25 cellular contexts compared by ENCODE assay signal in genomic region chr21:29771491-29772066, GRCh38.
"Had no signal": no experiment of that assay in that cellular context is flagged by ENCODE, and none has a peak within 500 bp of the region (broad histone marks: within the 10 kb centered on the region; RNA-seq: fewer than 3 reads in every experiment).

No MANE protein-coding gene starts in this region.

- FAIRE-seq: astrocyte, TTC549 had no signal

- H3K27me3 ChIP-seq: cardiac muscle cell had no signal

- H3K36me3 ChIP-seq: cardiac muscle cell had no signal

- DNase-seq: activated CD4-positive, alpha-beta memory T cell treated with anti-CD3 and anti-CD28 coated beads for 36 hours; activated CD4-positive, alpha-beta T cell treated with anti-CD3 and anti-CD28 coated beads, Interleukin-2, amount 10 ng/mL, durations not matched to agents 7 days and 5 days; activated CD4-positive, CD25-positive, alpha-beta regulatory T cell; activated CD8-positive, alpha-beta memory T cell treated with anti-CD3 and anti-CD28 coated beads for 24 hours; activated gamma-delta T cell; activated naive CD4-positive, alpha-beta T cell treated with anti-CD3 and anti-CD28 coated beads for 36 hours; activated T-cell treated with anti-CD3 and anti-CD28 coated beads, Interleukin-2, amount 50 U/mL, for 48 hours; amygdala; NCI-H1048; NCI-H1417; NCI-H2029; NCI-H2107; NCI-H345; NCI-H510A; NCI-H526 treated with DMSO at 0.1 percent for 48 hours; NCI-H82; RPMI8226; T-cell; T-helper 2 cell; T1000 had no signal

- H3K27ac ChIP-seq: cardiac muscle cell, SK-N-MC, VCaP had no signal

- H3K4me3 ChIP-seq: cardiac muscle cell, SK-N-MC had no signal
